ENCODE assay signal across 12 cellular contexts in genomic region chr11:67645521-67646457, GRCh38. TPM values are rescaled to one million over a fixed set of nuclear protein-coding genes. Genes with fewer than 3 reads are reported as not detected.
DNase-seq lines count a peak whose midpoint lies in the region; ATAC-seq and TF ChIP-seq lines count a peak whose summit lies in the region.
"Had no signal": no experiment of that assay in that cellular context is flagged by ENCODE, and none has a peak within 500 bp of the region (broad histone marks: within the 10 kb centered on the region; RNA-seq: fewer than 3 reads in every experiment).

No MANE protein-coding gene starts in this region.

- H3K36me3 ChIP-seq in OCI-LY3 (replicated peaks; ENCODE audit: low read depth, low read length), result no peaks in the 10 kb centered on the region
- H3K36me3 ChIP-seq: BE2C, ovary had no signal

- H3K27ac Mint-ChIP-seq in stimulated activated naive CD8-positive, alpha-beta T cell treated with anti-CD3 and anti-CD28 coated beads, Interleukin-15, Interleukin-2, amounts not matched to agents 100 ng/mL and 50 ng/mL, for 24 hours, result peak overlapping the region; percentile 77
- H3K27ac Mint-ChIP-seq in endothelial cell (ENCODE audit: unreplicated experiment) (no peak overlapping the region), Calu3 (ENCODE audit: unreplicated experiment) (no peak overlapping the region)

- no peak overlapping the region for H2AFZ ChIP-seq in OCI-LY3 (ENCODE audit: low read depth, low read length)

- TF ChIP-seq CTCF in OCI-LY3 (IDR thresholded peaks at IDR 0.05; ENCODE audit: low read depth, low read length) (peak; percentile 28), endothelial cell (IDR thresholded peaks at IDR 0.05; ENCODE audit: unreplicated experiment) (no peak), Calu3 (IDR thresholded peaks at IDR 0.05; ENCODE audit: unreplicated experiment) (no peak)

- no peaks in the 10 kb centered on the region for H3K27me3 Mint-ChIP-seq in stimulated activated naive CD8-positive, alpha-beta T cell treated with anti-CD3 and anti-CD28 coated beads, Interleukin-15, Interleukin-2, amounts not matched to agents 100 ng/mL and 50 ng/mL, for 24 hours
- H3K27me3 Mint-ChIP-seq in endothelial cell (ENCODE audit: unreplicated experiment), result peaks cover 9% of the 10 kb centered on the region
- no peaks in the 10 kb centered on the region for H3K27me3 Mint-ChIP-seq in Calu3 (ENCODE audit: unreplicated experiment)

- peaks cover 9% of the 10 kb centered on the region for H3K27me3 ChIP-seq in OCI-LY3 (ENCODE audit: low read depth, low read length)
- H3K27me3 ChIP-seq: ovary had no signal

- H3K79me2 ChIP-seq in OCI-LY3 (ENCODE audit: low read length), result no peaks in the 10 kb centered on the region

- intact Hi-C loops in Calu3 (cut with micrococcal nuclease; ENCODE audit: unreplicated experiment), result no loop called here

- peak overlapping the region; percentile 57 for H3K4me2 ChIP-seq in OCI-LY3 (ENCODE audit: low read length)

- H3K4me1 ChIP-seq in OCI-LY3 (ENCODE audit: low read length), result peaks cover 46% of the 10 kb centered on the region
- H3K4me1 ChIP-seq: BE2C had no signal

- BruUV-seq in Calu3 (replicated peaks; lab: Mats Ljungman, UMichigan), result no TSS peak

- peaks cover 50% of the 10 kb centered on the region for H3K4me1 Mint-ChIP-seq in stimulated activated naive CD8-positive, alpha-beta T cell treated with anti-CD3 and anti-CD28 coated beads, Interleukin-15, Interleukin-2, amounts not matched to agents 100 ng/mL and 50 ng/mL, for 24 hours (ENCODE audit: low read depth)
- H3K4me1 Mint-ChIP-seq in endothelial cell (ENCODE audit: unreplicated experiment) (no peaks in the 10 kb centered on the region), Calu3 (ENCODE audit: low read depth, unreplicated experiment) (no peaks in the 10 kb centered on the region)

- no peak overlapping the region for H3K9ac ChIP-seq in OCI-LY3 (ENCODE audit: low read length)

- H3K4me3 ChIP-seq in OCI-LY3 (ENCODE audit: low read length), result no peak overlapping the region
- H3K4me3 ChIP-seq: ovary had no signal

- H3K36me3 Mint-ChIP-seq in stimulated activated naive CD8-positive, alpha-beta T cell treated with anti-CD3 and anti-CD28 coated beads, Interleukin-15, Interleukin-2, amounts not matched to agents 100 ng/mL and 50 ng/mL, for 24 hours (ENCODE audit: low read depth), result no peaks in the 10 kb centered on the region
- H3K36me3 Mint-ChIP-seq in endothelial cell (ENCODE audit: low read depth, unreplicated experiment), result peaks cover 6% of the 10 kb centered on the region
- peaks cover 9% of the 10 kb centered on the region for H3K36me3 Mint-ChIP-seq in Calu3 (ENCODE audit: insufficient read depth, unreplicated experiment)

- no peaks in the 10 kb centered on the region for H4K20me1 ChIP-seq in OCI-LY3 (ENCODE audit: insufficient read depth, low read length)

- H3K9me3 ChIP-seq in OCI-LY3 (ENCODE audit: insufficient read depth, low read length), result no peaks in the 10 kb centered on the region
- H3K9me3 ChIP-seq: BE2C, ovary had no signal

- no peak for ATAC-seq in stimulated activated naive CD8-positive, alpha-beta T cell treated with anti-CD3 and anti-CD28 coated beads, Interleukin-15, Interleukin-2, amounts not matched to agents 100 U/mL and 50 U/mL, for 24 hours
- ATAC-seq in GM19397 (IDR thresholded peaks at IDR 0.05; ENCODE audit: unreplicated experiment) (no peak), left lobe of liver (no peak)

- no peak overlapping the region for H3K27ac ChIP-seq in OCI-LY3 (ENCODE audit: low read length)
- H3K27ac ChIP-seq: ovary had no signal

- CTCF ChIA-PET in Calu3 (lab: Charles Lee), result interaction anchor here (0.5 to 0.6 kb wide), 3 partner anchors 10 to 67 kb away, joined by 3 to 7 read pairs (median 3); no protein-coding TSS in a partner anchor

- H3K4me3 Mint-ChIP-seq in stimulated activated naive CD8-positive, alpha-beta T cell treated with anti-CD3 and anti-CD28 coated beads, Interleukin-15, Interleukin-2, amounts not matched to agents 100 ng/mL and 50 ng/mL, for 24 hours, result peak overlapping the region; percentile 37
- H3K4me3 Mint-ChIP-seq in endothelial cell (ENCODE audit: unreplicated experiment), result peak overlapping the region; percentile 59
- H3K4me3 Mint-ChIP-seq in Calu3 (ENCODE audit: low read depth, unreplicated experiment), result no peak overlapping the region

- H3K9me3 Mint-ChIP-seq in stimulated activated naive CD8-positive, alpha-beta T cell treated with anti-CD3 and anti-CD28 coated beads, Interleukin-15, Interleukin-2, amounts not matched to agents 100 ng/mL and 50 ng/mL, for 24 hours, result no peaks in the 10 kb centered on the region
- H3K9me3 Mint-ChIP-seq in endothelial cell (ENCODE audit: unreplicated experiment) (no peaks in the 10 kb centered on the region), Calu3 (ENCODE audit: low read depth, unreplicated experiment) (no peaks in the 10 kb centered on the region)

- no peak for DNase-seq in stimulated activated naive CD8-positive, alpha-beta T cell treated with anti-CD3 and anti-CD28 coated beads, Interleukin-15, Interleukin-2, amounts not matched to agents 100 U/mL and 50 U/mL, for 24 hours
- DNase-seq in endothelial cell (ENCODE audit: low spot score), result no peak
- DNase-seq in ACHN, result no peak
- DNase-seq in Calu3, result no peak
- DNase-seq in left lobe of liver (ENCODE audit: low spot score), result no peak
- DNase-seq: BE2C, NCI-H1694 treated with DMSO at 0.1 percent for 48 hours had no signal

- in situ Hi-C loops in ACHN (cut with HindIII; ENCODE audit: low pct_ligation_motif_present, low pct_unique_long_range_greater_than_20kb, low sequenced_read_pairs), result no loop called here

RNA-seq across cellular contexts. Expression of gene ACY3, which starts 4.7 kb away (rescaled TPM):
- not detected for total RNA-seq in endothelial cell (ENCODE audit: unreplicated experiment)
- total RNA-seq in Calu3 (2022), result 0.83 and 2.0 TPM in 2 replicates
- 9.7 TPM for total RNA-seq in left lobe of liver
- total RNA-seq: fibroblast of villous mesenchyme had no signal

RNA-seq across cellular contexts. Expression of gene TBX10, which starts 6.2 kb away (rescaled TPM):
- total RNA-seq in endothelial cell (ENCODE audit: unreplicated experiment) (not detected), Calu3 (2022) (not detected in 2 replicates), left lobe of liver (0.15 TPM)
- total RNA-seq: fibroblast of villous mesenchyme, ovary had no signal

RNA-seq across cellular contexts. Expression of gene NUDT8, which starts 16.1 kb away (rescaled TPM):
- total RNA-seq in endothelial cell (ENCODE audit: unreplicated experiment) (6.8 TPM), Calu3 (2022) (9.7 and 12.7 TPM in 2 replicates), left lobe of liver (41.6 TPM)

RNA-seq across cellular contexts. Expression of gene ALDH3B2, which starts 28.6 kb away (rescaled TPM):
- total RNA-seq in endothelial cell (ENCODE audit: unreplicated experiment) (0.72 TPM), Calu3 (2022) (2.4 and 2.9 TPM in 2 replicates), left lobe of liver (not detected)
- total RNA-seq: fibroblast of villous mesenchyme had no signal

RNA-seq across cellular contexts. Expression of gene NDUFV1, which starts 39.1 kb away (rescaled TPM):
- total RNA-seq in endothelial cell (ENCODE audit: unreplicated experiment) (191 TPM), Calu3 (2022) (216 and 233 TPM in 2 replicates), left lobe of liver (192 TPM)
